14 cellular contexts compared by ENCODE assay signal in the genomic region with DNA sequence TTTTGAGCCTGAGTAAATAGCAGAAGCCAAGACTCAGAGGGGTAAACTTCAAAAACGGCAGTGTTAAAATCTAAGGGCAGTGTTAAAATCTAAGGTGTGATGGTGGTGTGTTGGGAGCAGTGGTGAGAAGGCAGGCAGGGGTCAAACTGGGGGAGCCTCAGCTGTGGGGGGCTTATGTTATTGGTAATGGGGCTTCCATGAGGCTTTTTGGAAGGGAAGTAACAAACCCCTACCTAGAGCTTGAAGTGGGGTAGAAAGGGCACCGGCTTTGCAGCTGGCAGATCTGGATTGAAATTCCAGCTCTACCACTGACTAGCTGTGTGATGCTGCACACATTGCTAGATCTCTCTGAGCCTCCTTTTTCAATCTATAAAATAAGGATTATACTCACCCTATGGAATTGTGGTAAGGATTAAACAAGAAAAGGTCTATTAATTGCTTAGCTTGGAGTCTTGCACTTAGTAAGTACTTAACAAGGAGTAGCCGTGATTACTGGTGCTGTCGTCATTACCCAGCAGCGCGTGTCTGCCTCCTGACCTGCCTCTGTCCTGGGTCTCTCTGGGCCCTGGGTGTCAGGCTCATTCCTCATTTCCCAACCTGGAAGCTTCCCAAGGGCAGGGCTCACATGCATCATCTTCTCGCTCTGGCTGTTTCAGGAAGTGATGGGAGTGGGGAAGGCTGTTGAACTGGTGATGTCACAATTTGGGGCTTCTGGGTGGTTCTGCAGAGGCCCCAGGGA.
A peak's percentile ranks its signal among the peaks of the same experiment; 100 is the strongest.
DNase-seq lines count a peak whose midpoint lies in the region; TF ChIP-seq lines count a peak whose summit lies in the region.
"Had no signal": no experiment of that assay in that cellular context is flagged by ENCODE, and none has a peak within 500 bp of the region (broad histone marks: within the 10 kb centered on the region; RNA-seq: fewer than 3 reads in every experiment).

No MANE protein-coding gene starts in this region.

- no peaks in the 10 kb centered on the region for H3K27me3 ChIP-seq in WERI-Rb-1 (ENCODE audit: insufficient read depth, low read depth, severe bottlenecking)
- H3K27me3 ChIP-seq: transverse colon had no signal

- no peaks in the 10 kb centered on the region for H3K36me3 ChIP-seq in WERI-Rb-1
- H3K36me3 ChIP-seq: transverse colon had no signal

- H3K9me3 ChIP-seq in WERI-Rb-1 (ENCODE audit: severe bottlenecking): no peaks in the 10 kb centered on the region
- H3K9me3 ChIP-seq: transverse colon had no signal

- peak overlapping the region; percentile 39; the same call in 1 of the 2 replicates for H3K27ac ChIP-seq in WERI-Rb-1
- peak overlapping the region in 16 of 21 experiments; percentile 9 to 85 (median 47) for H3K27ac ChIP-seq in skin epidermis
- H3K27ac ChIP-seq: 22Rv1, transverse colon had no signal

- H3K4me3 ChIP-seq in WERI-Rb-1 (ENCODE audit: low read depth, low read length): no peak overlapping the region
- no peak overlapping the region for H3K4me3 ChIP-seq in fibroblast of pulmonary artery (replicated peaks; ENCODE audit: low read depth, low read length)
- no peak overlapping the region for H3K4me3 ChIP-seq in skin epidermis
- H3K4me3 ChIP-seq: transverse colon had no signal

- DNase-seq in NCI-H1436 (lab: John Stamatoyannopoulos, UW) (peak; percentile 23), NCI-H1436 treated with DMSO at 0.1 percent for 48 hours (lab: John Stamatoyannopoulos, UW) (no peak), WERI-Rb-1 (peak; percentile 36), fibroblast of pulmonary artery (ENCODE audit: low read depth) (peak; percentile 91), retina (no peak), NOMO-1 (lab: John Stamatoyannopoulos, UW; ENCODE audit: unreplicated experiment in 2 of 2) (no peak), NCI-H1092 (lab: John Stamatoyannopoulos, UW) (no peak)
- DNase-seq: DMS 273 treated with DMSO at 0.1 percent for 48 hours; effector CD8-positive, alpha-beta T cell; naive B cell; NCI-H2227 treated with DMSO at 0.1 percent for 48 hours; transverse colon had no signal

- TF ChIP-seq CTCF in WERI-Rb-1 (IDR thresholded peaks at IDR 0.05; ENCODE audit: low read depth, low read length) (no peak), fibroblast of pulmonary artery (IDR thresholded peaks at IDR 0.05; ENCODE audit: low read length, missing control alignments) (no peak)

Comparison
In these comparisons a context has a peak if more than half of its experiments do, and no peak if none do; other contexts are left out.
1. DNase-seq: peak in NCI-H1436 (single experiment), WERI-Rb-1 (single experiment) and fibroblast of pulmonary artery (single experiment); none in NCI-H1436 treated with DMSO at 0.1 percent for 48 hours (single experiment), retina (single experiment), NOMO-1 (0 of 2) and NCI-H1092 (single experiment).